9 cellular contexts compared by ENCODE assay signal in the genomic region with DNA sequence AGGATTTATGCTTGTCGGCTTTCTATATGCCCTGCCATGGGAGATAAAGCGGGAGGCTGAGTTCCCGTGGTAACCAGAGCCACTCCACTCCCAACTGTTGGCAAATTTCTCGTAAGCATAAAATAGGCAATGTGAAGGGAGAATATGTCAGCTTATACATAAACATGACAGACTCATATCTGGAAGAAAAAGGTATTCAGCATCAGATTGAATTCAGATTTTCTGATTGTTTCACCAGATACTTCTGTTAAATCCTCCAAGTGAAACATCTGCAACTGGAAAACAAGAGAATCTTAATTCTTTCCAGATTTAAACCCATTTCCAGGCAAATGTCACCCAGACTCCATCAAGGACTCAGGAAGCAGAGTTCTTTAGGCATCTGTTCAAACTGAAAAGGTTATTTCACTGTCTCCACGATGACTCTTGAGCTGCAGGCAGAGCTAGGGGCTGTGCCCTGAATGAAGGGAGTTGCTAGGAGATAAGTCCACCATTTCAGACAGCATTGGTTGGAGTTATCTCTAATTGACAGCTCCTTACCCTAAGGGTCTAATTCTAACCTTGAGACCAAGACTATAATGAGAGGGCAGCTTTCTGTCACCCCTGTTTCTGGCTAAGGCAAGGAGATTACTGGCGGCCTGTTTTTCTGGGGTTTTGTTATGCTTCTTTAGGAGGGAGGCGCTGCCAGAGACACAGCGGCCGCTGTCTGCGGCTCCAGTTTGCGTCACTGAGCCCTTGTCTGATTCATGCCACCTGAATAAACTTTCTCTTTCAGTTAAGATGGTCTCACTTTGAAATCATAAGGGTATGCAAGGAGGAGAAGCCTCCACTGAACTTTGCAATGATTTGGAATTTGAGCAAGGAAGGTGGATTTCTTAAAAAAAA.
DNase-seq lines count a peak whose midpoint lies in the region; ATAC-seq and TF ChIP-seq lines count a peak whose summit lies in the region.
"Had no signal": no experiment of that assay in that cellular context is flagged by ENCODE, and none has a peak within 500 bp of the region (broad histone marks: within the 10 kb centered on the region; RNA-seq: fewer than 3 reads in every experiment).

No MANE protein-coding gene starts in this region.

- DNase-seq in H7 = peak; percentile 34
- DNase-seq in NCI-H2171 treated with DMSO at 0.1 percent for 48 hours (lab: John Stamatoyannopoulos, UW) = peak; percentile 69
- DNase-seq in globus pallidus (ENCODE audit: low spot score) = peak; percentile 62
- DNase-seq in sciatic nerve (ENCODE audit: low spot score) = no peak
- no peak for DNase-seq in NCI-H774 (lab: John Stamatoyannopoulos, UW)
- no peak for DNase-seq in CD4-positive, alpha-beta T cell

- no peak for TF ChIP-seq CTCF in CD4-positive, alpha-beta T cell (IDR thresholded peaks at IDR 0.05)

- POLR2A ChIA-PET in CD4-positive, alpha-beta T cell (lab: Charles Lee) = no interaction called here

- H3K27me3 ChIP-seq in H7 (ENCODE audit: control insufficient read depth, insufficient read depth, low read length) = no peaks in the 10 kb centered on the region
- no peaks in the 10 kb centered on the region for H3K27me3 ChIP-seq in CD4-positive, alpha-beta T cell (ENCODE audit: control insufficient read depth, insufficient read depth, low read length)

- H3K27me3 Mint-ChIP-seq in CD4-positive, alpha-beta T cell = no peaks in the 10 kb centered on the region
- H3K27me3 Mint-ChIP-seq: activated naive CD4-positive, alpha-beta T cell treated with anti-CD3 and anti-CD28 coated beads, Interleukin-2, amount 50 U/mL, for 24 hours had no signal

- ATAC-seq in sciatic nerve = peak; percentile 94
- no peak for ATAC-seq in GM21515 (IDR thresholded peaks at IDR 0.05; ENCODE audit: unreplicated experiment)
- ATAC-seq in HG02798 (IDR thresholded peaks at IDR 0.05; ENCODE audit: poor library complexity, unreplicated experiment) = no peak
- no peak for ATAC-seq in CD4-positive, alpha-beta T cell (ENCODE audit: poor library complexity)

- H3K4me3 ChIP-seq in H7 (ENCODE audit: insufficient read depth, low read depth, low read length) = no peak overlapping the region

- CTCF ChIA-PET in CD4-positive, alpha-beta T cell (lab: Charles Lee) = no interaction called here

- H3K9me3 ChIP-seq in CD4-positive, alpha-beta T cell (ENCODE audit: control insufficient read depth, low read length) = no peaks in the 10 kb centered on the region

- intact Hi-C loops in sciatic nerve (cut with DNase I) = no loop called here
- intact Hi-C loops in CD4-positive, alpha-beta T cell (cut with DNase I, micrococcal nuclease) = no loop called here

- H3K9me3 Mint-ChIP-seq in CD4-positive, alpha-beta T cell = no peaks in the 10 kb centered on the region
- H3K9me3 Mint-ChIP-seq: activated naive CD4-positive, alpha-beta T cell treated with anti-CD3 and anti-CD28 coated beads, Interleukin-2, amount 50 U/mL, for 24 hours had no signal

- no peak overlapping the region for H3K4me3 Mint-ChIP-seq in CD4-positive, alpha-beta T cell
- H3K4me3 Mint-ChIP-seq: activated naive CD4-positive, alpha-beta T cell treated with anti-CD3 and anti-CD28 coated beads, Interleukin-2, amount 50 U/mL, for 24 hours had no signal

- no peak overlapping the region for H3K27ac ChIP-seq in CD4-positive, alpha-beta T cell (ENCODE audit: low read depth, low read length)

- H3K27ac Mint-ChIP-seq in CD4-positive, alpha-beta T cell = no peak overlapping the region
- H3K27ac Mint-ChIP-seq: activated naive CD4-positive, alpha-beta T cell treated with anti-CD3 and anti-CD28 coated beads, Interleukin-2, amount 50 U/mL, for 24 hours had no signal

- H3K36me3 ChIP-seq in H7 (replicated peaks; ENCODE audit: control insufficient read depth, insufficient read depth, low read length) = no peaks in the 10 kb centered on the region

- no peaks in the 10 kb centered on the region for H3K36me3 Mint-ChIP-seq in CD4-positive, alpha-beta T cell (ENCODE audit: low read depth)
- H3K36me3 Mint-ChIP-seq: activated naive CD4-positive, alpha-beta T cell treated with anti-CD3 and anti-CD28 coated beads, Interleukin-2, amount 50 U/mL, for 24 hours had no signal

- no peaks in the 10 kb centered on the region for H3K4me1 Mint-ChIP-seq in CD4-positive, alpha-beta T cell (ENCODE audit: low read depth)
- H3K4me1 Mint-ChIP-seq: activated naive CD4-positive, alpha-beta T cell treated with anti-CD3 and anti-CD28 coated beads, Interleukin-2, amount 50 U/mL, for 24 hours had no signal

Comparison
In these comparisons a context has a peak if more than half of its experiments do, and no peak if none do; other contexts are left out.
1. DNase-seq: peak in H7 (single experiment), NCI-H2171 treated with DMSO at 0.1 percent for 48 hours (single experiment) and globus pallidus (single experiment); none in sciatic nerve (single experiment), NCI-H774 (single experiment) and CD4-positive, alpha-beta T cell (0 of 10).